Comparison of ENCODE assay signal across 8 cellular contexts in genomic region chr17:43778337-43779144, GRCh38. TPM values are rescaled to one million over a fixed set of nuclear protein-coding genes. Genes with fewer than 3 reads are reported as not detected.
DNase-seq lines count a peak whose midpoint lies in the region; ATAC-seq and TF ChIP-seq lines count a peak whose summit lies in the region.

Gene DUSP3, minus strand, starts transcription at chr17:43778977. Its CDS starts 53 bp downstream, at chr17:43778924.

- peak within 1 kb of the TSS; percentile 88 for H3K4me3 Mint-ChIP-seq in glutamatergic neuron (ENCODE audit: unreplicated experiment)

- peak; percentile 10 for TF ChIP-seq CTCF in glutamatergic neuron (IDR thresholded peaks at IDR 0.05; ENCODE audit: partially characterized antibody, unreplicated experiment)

- no peaks in the 10 kb centered on the region for H3K36me3 Mint-ChIP-seq in glutamatergic neuron (ENCODE audit: unreplicated experiment)

- DNase-seq in DMS79 (lab: John Stamatoyannopoulos, UW): peak; percentile 65
- DNase-seq in M059J (ENCODE audit: low read depth): peak; percentile 94
- DNase-seq in SKM-1 treated with dmso at 0.1 percent for 144 hours (lab: John Stamatoyannopoulos, UW; ENCODE audit: unreplicated experiment): peak; percentile 59
- DNase-seq in activated naive CD8-positive, alpha-beta T cell treated with anti-CD3 and anti-CD28 coated beads, Interleukin-2, amount 50 U/mL, for 16 hours (ENCODE audit: low read depth, low spot score): peak; percentile 39
- peak; percentile 95 for DNase-seq in glutamatergic neuron
- DNase-seq in occipital lobe (lab: John Stamatoyannopoulos, UW): peak; percentile 87
- peak; percentile 84 for DNase-seq in superior temporal gyrus (ENCODE audit: extremely low spot score)

- H3K9me3 Mint-ChIP-seq in glutamatergic neuron (ENCODE audit: unreplicated experiment): peaks cover 7% of the 10 kb centered on the region

- peak; percentile 76 for ATAC-seq in GM21737 (IDR thresholded peaks at IDR 0.05; ENCODE audit: unreplicated experiment)

- peaks cover 12% of the 10 kb centered on the region for H3K4me1 Mint-ChIP-seq in glutamatergic neuron (ENCODE audit: low read depth, unreplicated experiment)

- peak within 1 kb of the TSS; percentile 90 for H3K27ac Mint-ChIP-seq in glutamatergic neuron (ENCODE audit: unreplicated experiment)

- peaks cover 1% of the 10 kb centered on the region for H3K27me3 Mint-ChIP-seq in glutamatergic neuron (ENCODE audit: unreplicated experiment)

RNA-seq across cellular contexts. Expression of gene DUSP3, which starts in this region (rescaled TPM):
- total RNA-seq in M059J (2014; rRNA removed; shearing (Covaris generic)): 37.7 and 51.5 TPM in 2 replicates
- total RNA-seq in glutamatergic neuron (ENCODE audit: unreplicated experiment): 54.6 TPM
- 38.2 TPM for total RNA-seq in occipital lobe

Comparison
In these comparisons a context has a peak if more than half of its experiments do, and no peak if none do; other contexts are left out.
1. Peak in every context shown above with its lines: DNase-seq and ATAC-seq.
2. DNase-seq: peak in every context shown above with its lines; median percentile 95 in glutamatergic neuron; 94 in M059J; 87 in occipital lobe; 84 in superior temporal gyrus; 65 in DMS79; 59 in SKM-1 treated with dmso at 0.1 percent for 144 hours; 39 in activated naive CD8-positive, alpha-beta T cell treated with anti-CD3 and anti-CD28 coated beads, Interleukin-2, amount 50 U/mL, for 16 hours.